Comparison of ENCODE assay signal across 1 cellular context in the genomic region with DNA sequence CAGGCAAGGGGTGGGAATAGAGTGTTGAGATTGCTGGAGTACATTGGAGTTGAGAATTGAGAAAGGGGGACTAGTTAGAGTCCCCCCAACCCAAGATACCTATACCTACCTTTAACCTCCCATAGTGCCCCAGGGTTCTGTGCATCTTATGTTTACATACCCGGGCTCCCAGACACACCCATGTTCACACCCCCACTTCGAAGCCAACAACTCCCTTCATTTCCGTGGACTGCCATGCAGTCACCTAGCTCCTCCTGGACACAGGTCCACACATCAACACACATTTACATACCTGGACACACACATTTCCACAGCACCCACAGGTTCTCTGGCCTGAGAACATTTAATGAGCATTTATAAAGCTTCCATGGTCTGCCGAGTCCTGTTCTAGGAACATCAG.
TF ChIP-seq lines count a peak whose summit lies in the region.

No MANE protein-coding gene starts in this region.

TF ChIP-seq in GM23338, 12 proteins besides CTCF, POLR2A, EP300 and RAD21:
- TF ChIP-seq ZNF114 (CRISPR knock-in tag; IDR thresholded peaks at IDR 0.05), result no peak
- no peak for TF ChIP-seq JUNB (IDR thresholded peaks at IDR 0.05; ENCODE audit: unreplicated experiment)
- TF ChIP-seq CREB1 (CRISPR knock-in tag; IDR thresholded peaks at IDR 0.05; ENCODE audit: low read depth), result no peak
- no peak for TF ChIP-seq EZH2phosphoT487 (IDR thresholded peaks at IDR 0.05; ENCODE audit: unreplicated experiment)
- TF ChIP-seq, protein P1, sequence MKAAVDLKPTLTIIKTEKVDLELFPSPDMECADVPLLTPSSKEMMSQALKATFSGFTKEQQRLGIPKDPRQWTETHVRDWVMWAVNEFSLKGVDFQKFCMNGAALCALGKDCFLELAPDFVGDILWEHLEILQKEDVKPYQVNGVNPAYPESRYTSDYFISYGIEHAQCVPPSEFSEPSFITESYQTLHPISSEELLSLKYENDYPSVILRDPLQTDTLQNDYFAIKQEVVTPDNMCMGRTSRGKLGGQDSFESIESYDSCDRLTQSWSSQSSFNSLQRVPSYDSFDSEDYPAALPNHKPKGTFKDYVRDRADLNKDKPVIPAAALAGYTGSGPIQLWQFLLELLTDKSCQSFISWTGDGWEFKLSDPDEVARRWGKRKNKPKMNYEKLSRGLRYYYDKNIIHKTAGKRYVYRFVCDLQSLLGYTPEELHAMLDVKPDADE (IDR thresholded peaks at IDR 0.05), result no peak
- TF ChIP-seq, protein P2, sequence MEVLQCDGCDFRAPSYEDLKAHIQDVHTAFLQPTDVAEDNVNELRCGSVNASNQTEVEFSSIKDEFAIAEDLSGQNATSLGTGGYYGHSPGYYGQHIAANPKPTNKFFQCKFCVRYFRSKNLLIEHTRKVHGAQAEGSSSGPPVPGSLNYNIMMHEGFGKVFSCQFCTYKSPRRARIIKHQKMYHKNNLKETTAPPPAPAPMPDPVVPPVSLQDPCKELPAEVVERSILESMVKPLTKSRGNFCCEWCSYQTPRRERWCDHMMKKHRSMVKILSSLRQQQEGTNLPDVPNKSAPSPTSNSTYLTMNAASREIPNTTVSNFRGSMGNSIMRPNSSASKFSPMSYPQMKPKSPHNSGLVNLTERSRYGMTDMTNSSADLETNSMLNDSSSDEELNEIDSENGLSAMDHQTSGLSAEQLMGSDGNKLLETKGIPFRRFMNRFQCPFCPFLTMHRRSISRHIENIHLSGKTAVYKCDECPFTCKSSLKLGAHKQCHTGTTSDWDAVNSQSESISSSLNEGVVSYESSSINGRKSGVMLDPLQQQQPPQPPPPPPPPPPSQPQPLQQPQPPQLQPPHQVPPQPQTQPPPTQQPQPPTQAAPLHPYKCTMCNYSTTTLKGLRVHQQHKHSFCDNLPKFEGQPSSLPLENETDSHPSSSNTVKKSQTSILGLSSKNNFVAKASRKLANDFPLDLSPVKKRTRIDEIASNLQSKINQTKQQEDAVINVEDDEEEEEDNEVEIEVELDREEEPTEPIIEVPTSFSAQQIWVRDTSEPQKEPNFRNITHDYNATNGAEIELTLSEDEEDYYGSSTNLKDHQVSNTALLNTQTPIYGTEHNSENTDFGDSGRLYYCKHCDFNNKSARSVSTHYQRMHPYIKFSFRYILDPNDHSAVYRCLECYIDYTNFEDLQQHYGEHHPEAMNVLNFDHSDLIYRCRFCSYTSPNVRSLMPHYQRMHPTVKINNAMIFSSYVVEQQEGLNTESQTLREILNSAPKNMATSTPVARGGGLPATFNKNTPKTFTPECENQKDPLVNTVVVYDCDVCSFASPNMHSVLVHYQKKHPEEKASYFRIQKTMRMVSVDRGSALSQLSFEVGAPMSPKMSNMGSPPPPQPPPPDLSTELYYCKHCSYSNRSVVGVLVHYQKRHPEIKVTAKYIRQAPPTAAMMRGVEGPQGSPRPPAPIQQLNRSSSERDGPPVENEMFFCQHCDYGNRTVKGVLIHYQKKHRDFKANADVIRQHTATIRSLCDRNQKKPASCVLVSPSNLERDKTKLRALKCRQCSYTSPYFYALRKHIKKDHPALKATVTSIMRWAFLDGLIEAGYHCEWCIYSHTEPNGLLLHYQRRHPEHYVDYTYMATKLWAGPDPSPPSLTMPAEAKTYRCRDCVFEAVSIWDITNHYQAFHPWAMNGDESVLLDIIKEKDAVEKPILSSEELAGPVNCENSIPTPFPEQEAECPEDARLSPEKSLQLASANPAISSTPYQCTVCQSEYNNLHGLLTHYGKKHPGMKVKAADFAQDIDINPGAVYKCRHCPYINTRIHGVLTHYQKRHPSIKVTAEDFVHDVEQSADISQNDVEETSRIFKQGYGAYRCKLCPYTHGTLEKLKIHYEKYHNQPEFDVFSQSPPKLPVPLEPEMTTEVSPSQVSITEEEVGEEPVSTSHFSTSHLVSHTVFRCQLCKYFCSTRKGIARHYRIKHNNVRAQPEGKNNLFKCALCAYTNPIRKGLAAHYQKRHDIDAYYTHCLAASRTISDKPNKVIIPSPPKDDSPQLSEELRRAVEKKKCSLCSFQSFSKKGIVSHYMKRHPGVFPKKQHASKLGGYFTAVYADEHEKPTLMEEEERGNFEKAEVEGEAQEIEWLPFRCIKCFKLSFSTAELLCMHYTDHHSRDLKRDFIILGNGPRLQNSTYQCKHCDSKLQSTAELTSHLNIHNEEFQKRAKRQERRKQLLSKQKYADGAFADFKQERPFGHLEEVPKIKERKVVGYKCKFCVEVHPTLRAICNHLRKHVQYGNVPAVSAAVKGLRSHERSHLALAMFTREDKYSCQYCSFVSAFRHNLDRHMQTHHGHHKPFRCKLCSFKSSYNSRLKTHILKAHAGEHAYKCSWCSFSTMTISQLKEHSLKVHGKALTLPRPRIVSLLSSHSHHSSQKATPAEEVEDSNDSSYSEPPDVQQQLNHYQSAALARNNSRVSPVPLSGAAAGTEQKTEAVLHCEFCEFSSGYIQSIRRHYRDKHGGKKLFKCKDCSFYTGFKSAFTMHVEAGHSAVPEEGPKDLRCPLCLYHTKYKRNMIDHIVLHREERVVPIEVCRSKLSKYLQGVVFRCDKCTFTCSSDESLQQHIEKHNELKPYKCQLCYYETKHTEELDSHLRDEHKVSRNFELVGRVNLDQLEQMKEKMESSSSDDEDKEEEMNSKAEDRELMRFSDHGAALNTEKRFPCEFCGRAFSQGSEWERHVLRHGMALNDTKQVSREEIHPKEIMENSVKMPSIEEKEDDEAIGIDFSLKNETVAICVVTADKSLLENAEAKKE (CRISPR knock-in tag; IDR thresholded peaks at IDR 0.05), result no peak
- no peak for TF ChIP-seq ZNF331 (CRISPR knock-in tag; IDR thresholded peaks at IDR 0.05; ENCODE audit: low read depth)
- no peak for TF ChIP-seq NANOG (IDR thresholded peaks at IDR 0.05; ENCODE audit: borderline replicate concordance)
- TF ChIP-seq POLR2AphosphoS5 (IDR thresholded peaks at IDR 0.05; ENCODE audit: low read depth), result no peak
- TF ChIP-seq EZH2 (IDR thresholded peaks at IDR 0.05; ENCODE audit: low read depth, unreplicated experiment), result no peak
- no peak for TF ChIP-seq STAT1 (IDR thresholded peaks at IDR 0.05; ENCODE audit: unreplicated experiment)
- TF ChIP-seq, protein P3, sequence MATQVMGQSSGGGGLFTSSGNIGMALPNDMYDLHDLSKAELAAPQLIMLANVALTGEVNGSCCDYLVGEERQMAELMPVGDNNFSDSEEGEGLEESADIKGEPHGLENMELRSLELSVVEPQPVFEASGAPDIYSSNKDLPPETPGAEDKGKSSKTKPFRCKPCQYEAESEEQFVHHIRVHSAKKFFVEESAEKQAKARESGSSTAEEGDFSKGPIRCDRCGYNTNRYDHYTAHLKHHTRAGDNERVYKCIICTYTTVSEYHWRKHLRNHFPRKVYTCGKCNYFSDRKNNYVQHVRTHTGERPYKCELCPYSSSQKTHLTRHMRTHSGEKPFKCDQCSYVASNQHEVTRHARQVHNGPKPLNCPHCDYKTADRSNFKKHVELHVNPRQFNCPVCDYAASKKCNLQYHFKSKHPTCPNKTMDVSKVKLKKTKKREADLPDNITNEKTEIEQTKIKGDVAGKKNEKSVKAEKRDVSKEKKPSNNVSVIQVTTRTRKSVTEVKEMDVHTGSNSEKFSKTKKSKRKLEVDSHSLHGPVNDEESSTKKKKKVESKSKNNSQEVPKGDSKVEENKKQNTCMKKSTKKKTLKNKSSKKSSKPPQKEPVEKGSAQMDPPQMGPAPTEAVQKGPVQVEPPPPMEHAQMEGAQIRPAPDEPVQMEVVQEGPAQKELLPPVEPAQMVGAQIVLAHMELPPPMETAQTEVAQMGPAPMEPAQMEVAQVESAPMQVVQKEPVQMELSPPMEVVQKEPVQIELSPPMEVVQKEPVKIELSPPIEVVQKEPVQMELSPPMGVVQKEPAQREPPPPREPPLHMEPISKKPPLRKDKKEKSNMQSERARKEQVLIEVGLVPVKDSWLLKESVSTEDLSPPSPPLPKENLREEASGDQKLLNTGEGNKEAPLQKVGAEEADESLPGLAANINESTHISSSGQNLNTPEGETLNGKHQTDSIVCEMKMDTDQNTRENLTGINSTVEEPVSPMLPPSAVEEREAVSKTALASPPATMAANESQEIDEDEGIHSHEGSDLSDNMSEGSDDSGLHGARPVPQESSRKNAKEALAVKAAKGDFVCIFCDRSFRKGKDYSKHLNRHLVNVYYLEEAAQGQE (IDR thresholded peaks at IDR 0.05; ENCODE audit: unreplicated experiment), result no peak
TF ChIP-seq in GM23338: peak in this region for 0.
